Comparison of ENCODE assay signal across 20 cellular contexts in genomic region chr22:35482311-35482710, GRCh38. TPM values are rescaled to one million over a fixed set of nuclear protein-coding genes. Genes with fewer than 3 reads are reported as not detected.
"Had no signal": no experiment of that assay in that cellular context is flagged by ENCODE, and none has a peak within 500 bp of the region (broad histone marks: within the 10 kb centered on the region; RNA-seq: fewer than 3 reads in every experiment).

No MANE protein-coding gene starts in this region.

- H3K27ac ChIP-seq: dorsolateral prefrontal cortex, ovary, psoas muscle, skin epidermis, spleen, thoracic aorta, vagina had no signal

- H3K9me3 ChIP-seq: ovary, psoas muscle, thoracic aorta, tibial nerve, vagina had no signal

- H3K9me3 Mint-ChIP-seq: natural killer cell; stimulated activated memory B cell treated with anti-CD40 and anti-IgM and Interleukin-4, amounts not matched to agents 10 μg/mL and 1 μg/mL and 100 μg/mL, for 72 hours had no signal

- H3K27me3 ChIP-seq: dorsolateral prefrontal cortex, ovary, vagina had no signal

- H3K27ac Mint-ChIP-seq: natural killer cell; stimulated activated memory B cell treated with anti-CD40 and anti-IgM and Interleukin-4, amounts not matched to agents 10 μg/mL and 1 μg/mL and 100 μg/mL, for 72 hours had no signal

- H3K4me3 ChIP-seq: dorsolateral prefrontal cortex, ovary, psoas muscle, skin epidermis, spleen, thoracic aorta, tibial nerve, vagina had no signal

- H3K4me3 Mint-ChIP-seq: natural killer cell; stimulated activated memory B cell treated with anti-CD40 and anti-IgM and Interleukin-4, amounts not matched to agents 10 μg/mL and 1 μg/mL and 100 μg/mL, for 72 hours had no signal

- H3K36me3 Mint-ChIP-seq: natural killer cell had no signal

- ATAC-seq: left lobe of liver; natural killer cell; psoas muscle; right cardiac atrium; stimulated activated memory B cell treated with anti-CD40 and anti-IgM and Interleukin-4, amounts not matched to agents 10 μg/mL and 1 μg/mL and 100 μg/mL, for 72 hours; stimulated activated naive CD8-positive, alpha-beta T cell treated with anti-CD3 and anti-CD28 coated beads, Interleukin-15, Interleukin-2, amounts not matched to agents 100 U/mL and 50 U/mL, for 24 hours had no signal

- DNase-seq: dorsolateral prefrontal cortex; effector CD4-positive, alpha-beta T cell; head of caudate nucleus; mesenchymal stem cell; natural killer cell; occipital lobe; ovary; psoas muscle; right cardiac atrium; spleen; stimulated activated CD4-positive, alpha-beta T cell treated with anti-CD3 and anti-CD28 coated beads, Interleukin-4, amount 100 ng/mL, for 4 hours; stimulated activated naive CD8-positive, alpha-beta T cell treated with anti-CD3 and anti-CD28 coated beads, Interleukin-15, Interleukin-2, amounts not matched to agents 100 U/mL and 50 U/mL, for 24 hours had no signal

- H3K36me3 ChIP-seq: ovary, spleen, thoracic aorta, tibial nerve, vagina had no signal

RNA-seq across cellular contexts. Expression of gene RASD2, which starts 58.3 kb away (rescaled TPM):
- total RNA-seq: fibroblast of villous mesenchyme, left lobe of liver, lung microvascular endothelial cell had no signal
